In the genomic region with DNA sequence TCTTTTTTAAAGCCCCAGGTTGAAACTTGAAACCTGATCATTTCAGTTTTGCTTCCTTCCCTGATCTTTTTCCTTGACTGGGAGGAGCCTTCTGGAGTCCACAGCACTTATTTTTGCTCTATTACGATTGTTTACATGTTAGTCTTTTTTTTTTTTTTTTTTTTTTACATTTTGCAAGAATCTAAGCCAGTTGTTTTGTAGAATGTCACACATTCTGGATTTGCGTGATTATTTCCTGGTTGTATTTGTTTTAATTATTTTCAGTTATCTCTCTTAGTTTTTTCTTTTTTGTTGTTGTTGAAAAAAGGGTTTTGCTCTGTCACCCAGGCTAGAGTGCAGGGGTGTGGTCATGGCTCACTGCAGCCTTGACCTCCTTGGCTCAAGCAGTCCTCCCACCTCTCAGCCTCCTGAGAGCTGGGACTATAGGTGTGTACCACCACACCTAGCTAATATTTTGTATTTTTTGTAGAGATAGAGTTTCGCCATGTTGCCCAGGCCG, we compare ENCODE assay signal across 20 cellular contexts. TPM values are rescaled to one million over a fixed set of nuclear protein-coding genes. Genes with fewer than 3 reads are reported as not detected.
DNase-seq lines count a peak whose midpoint lies in the region; ATAC-seq, FAIRE-seq and TF ChIP-seq lines count a peak whose summit lies in the region.
"Had no signal": no experiment of that assay in that cellular context is flagged by ENCODE, and none has a peak within 500 bp of the region (broad histone marks: within the 10 kb centered on the region; RNA-seq: fewer than 3 reads in every experiment).

No MANE protein-coding gene starts in this region.

- H3K27ac ChIP-seq in HepG2 (ENCODE audit: extremely low read length, insufficient read depth, low read length) (peak overlapping the region; percentile 43), right lobe of liver (no peak overlapping the region)
- H3K27ac ChIP-seq: esophagus squamous epithelium had no signal

- H3K9me3 Mint-ChIP-seq in dendritic cell treated with granulocyte-macrophage colony-stimulating factor and Interleukin-4, amounts not matched to agents 40 ng/mL and 50 ng/mL, for 4 days: no peaks in the 10 kb centered on the region
- peaks cover 7% of the 10 kb centered on the region for H3K9me3 Mint-ChIP-seq in progenitor cell of endocrine pancreas (ENCODE audit: low read depth)

- H3K4me1 ChIP-seq in HepG2 (ENCODE audit: insufficient read depth, low read length) (peaks cover 53% of the 10 kb centered on the region), right lobe of liver (peaks cover 0 to 47% (median 24%) of the 10 kb centered on the region in 4 donors)

- FAIRE-seq in HepG2 (lab: Jason Lieb, UNC): no peak

- peaks cover 7% of the 10 kb centered on the region for H4K20me1 ChIP-seq in HepG2 (ENCODE audit: insufficient read depth, low read length)

- CTCF ChIA-PET in HepG2 (lab: Yijun Ruan, JAX; ENCODE audit: low intra/inter-chr PET ratio, low total read pairs): no interaction called here

- H3K4me3 ChIP-seq in HepG2 (replicated peaks in 1 of 3; ENCODE audit: insufficient read depth in 1 of 3, low read depth in 2 of 3, low read length in 3 of 3) (no peak overlapping the region), right lobe of liver (no peak overlapping the region)
- H3K4me3 ChIP-seq: esophagus squamous epithelium, HAP-1, MG63 had no signal

- intact Hi-C loops in HepG2 (cut with micrococcal nuclease; ENCODE audit: unreplicated experiment): loop anchor here (2.0 kb wide), 1 partner anchor 41 kb away; no protein-coding TSS in a partner anchor
- intact Hi-C loops in right lobe of liver (cut with DNase I): no loop called here
- intact Hi-C loops in dendritic cell treated with granulocyte-macrophage colony-stimulating factor and Interleukin-4, amounts not matched to agents 40 ng/mL and 50 ng/mL, for 4 days (cut with micrococcal nuclease): no loop called here

- peak overlapping the region; percentile 50 for H3K27ac Mint-ChIP-seq in dendritic cell treated with granulocyte-macrophage colony-stimulating factor and Interleukin-4, amounts not matched to agents 40 ng/mL and 50 ng/mL, for 4 days
- peak overlapping the region; percentile 59 for H3K27ac Mint-ChIP-seq in progenitor cell of endocrine pancreas

- H3K9ac ChIP-seq in HepG2 (ENCODE audit: insufficient read depth, low read depth, low read length): no peak overlapping the region

- TF ChIP-seq CTCF in HepG2 (CRISPR knock-in tag; IDR thresholded peaks at IDR 0.05) (no peak), right lobe of liver (IDR thresholded peaks at IDR 0.05) (no peak), progenitor cell of endocrine pancreas (IDR thresholded peaks at IDR 0.05; ENCODE audit: unreplicated experiment) (no peak)

- TF ChIP-seq EP300 in HepG2 (IDR thresholded peaks at IDR 0.05; ENCODE audit: low read depth in 2 of 2, low read length in 2 of 2) (no peak), HepG2 (CRISPR knock-in tag; IDR thresholded peaks at IDR 0.05; ENCODE audit: borderline replicate concordance) (no peak)

- H3K4me2 ChIP-seq in HepG2 (ENCODE audit: low read depth, low read length): 0 out of 2 replicates have a peak overlapping the region, but pooled peaks have one; percentile 32

- H3K9me3 ChIP-seq in HepG2 (ENCODE audit: low read length) (peaks cover 5% of the 10 kb centered on the region; the same call in 1 of the 2 replicates), right lobe of liver (no peaks in the 10 kb centered on the region)
- H3K9me3 ChIP-seq: esophagus squamous epithelium, HAP-1 had no signal

- ATAC-seq in HepG2: no peak
- ATAC-seq in right lobe of liver: no peak
- ATAC-seq in HG02588 (IDR thresholded peaks at IDR 0.05; ENCODE audit: unreplicated experiment): no peak
- ATAC-seq in GM21737 (IDR thresholded peaks at IDR 0.05; ENCODE audit: unreplicated experiment): no peak

- peaks cover 19% of the 10 kb centered on the region for H3K36me3 Mint-ChIP-seq in dendritic cell treated with granulocyte-macrophage colony-stimulating factor and Interleukin-4, amounts not matched to agents 40 ng/mL and 50 ng/mL, for 4 days (ENCODE audit: low read depth)
- peaks cover 7% of the 10 kb centered on the region for H3K36me3 Mint-ChIP-seq in progenitor cell of endocrine pancreas (ENCODE audit: insufficient read depth)

- H3K27me3 ChIP-seq in HepG2 (ENCODE audit: control insufficient read depth in 1 of 2, insufficient read depth in 2 of 2, low read length in 2 of 2) (no peaks in the 10 kb centered on the region), right lobe of liver (no peaks in the 10 kb centered on the region)
- H3K27me3 ChIP-seq: esophagus squamous epithelium, MG63 had no signal

- DNase-seq in HepG2 (ENCODE audit: low spot score) (no peak), right lobe of liver (no peak), progenitor cell of endocrine pancreas (ENCODE audit: low spot score, unreplicated experiment) (no peak), SK-N-DZ (ENCODE audit: low spot score) (no peak), cerebellar nuclear complex (lab: John Stamatoyannopoulos, UW) (no peak)
- DNase-seq: activated effector memory CD4-positive, alpha-beta T cell treated with anti-CD3 and anti-CD28 coated beads, Interleukin-2, amount 50 U/mL, for 16 hours; anterior cingulate cortex; dermis blood vessel endothelial cell; esophagus squamous epithelium; head of caudate nucleus; kidney glomerular epithelial cell; MG63; NCI-H1694 treated with DMSO at 0.1 percent for 48 hours; NCI-H446; occipital lobe; SHP77 treated with DMSO at 0.1 percent for 48 hours had no signal

- WGBS in HepG2 (ENCODE audit: low lambda C conversion rate): 81% methylated on average over 4 of the region's 4 CpGs
- WGBS in right lobe of liver (ENCODE audit: insufficient coverage, low coverage, low lambda C conversion rate, missing lambda C conversion rate): 85% methylated on average over 4 of the region's 4 CpGs

- no TSS peak for BruUV-seq in HepG2 (replicated peaks; lab: Mats Ljungman, UMichigan)

- POLR2A ChIA-PET in HepG2 (lab: Yijun Ruan, JAX): no interaction called here

- H3K4me1 Mint-ChIP-seq in dendritic cell treated with granulocyte-macrophage colony-stimulating factor and Interleukin-4, amounts not matched to agents 40 ng/mL and 50 ng/mL, for 4 days (ENCODE audit: low read depth): peaks cover 28% of the 10 kb centered on the region
- H3K4me1 Mint-ChIP-seq in progenitor cell of endocrine pancreas (ENCODE audit: low read depth): peaks cover 39% of the 10 kb centered on the region

- in situ Hi-C loops in HepG2 (cut with HindIII; ENCODE audit: extremely low pct_ligation_motif_present, low pct_unique_long_range_greater_than_20kb): no loop called here

- no peak overlapping the region for H2AFZ ChIP-seq in HepG2 (ENCODE audit: low read length)

- H3K79me2 ChIP-seq in HepG2 (ENCODE audit: insufficient read depth, low read length): peaks cover 15% of the 10 kb centered on the region

- H3K36me3 ChIP-seq in HepG2 (replicated peaks in 1 of 2; ENCODE audit: control insufficient read depth in 1 of 2, insufficient read depth in 2 of 2, low read length in 2 of 2) (0 out of 5 replicates have a peak, but pooled peaks cover 0 to 7% of the 10 kb centered on the region in 2 experiments), right lobe of liver (no peaks in the 10 kb centered on the region)
- H3K36me3 ChIP-seq: HAP-1 had no signal

- no peak overlapping the region for H3K4me3 Mint-ChIP-seq in dendritic cell treated with granulocyte-macrophage colony-stimulating factor and Interleukin-4, amounts not matched to agents 40 ng/mL and 50 ng/mL, for 4 days
- no peak overlapping the region for H3K4me3 Mint-ChIP-seq in progenitor cell of endocrine pancreas (ENCODE audit: low read depth)

- no peak for TF ChIP-seq RAD21 in HepG2 (CRISPR knock-in tag; IDR thresholded peaks at IDR 0.05)

- no peaks in the 10 kb centered on the region for H3K27me3 Mint-ChIP-seq in dendritic cell treated with granulocyte-macrophage colony-stimulating factor and Interleukin-4, amounts not matched to agents 40 ng/mL and 50 ng/mL, for 4 days
- no peaks in the 10 kb centered on the region for H3K27me3 Mint-ChIP-seq in progenitor cell of endocrine pancreas

- no peak for TF ChIP-seq POLR2A in HepG2 (IDR thresholded peaks at IDR 0.05; ENCODE audit: insufficient read depth in 1 of 2, low read depth in 2 of 2, low read length in 2 of 2)
- no peak for TF ChIP-seq POLR2A in right lobe of liver (IDR thresholded peaks at IDR 0.05)

TF ChIP-seq in HepG2, 621 proteins besides CTCF, POLR2A, EP300 and RAD21 (continues in another document):
- TF ChIP-seq ZNF263 (CRISPR knock-in tag; IDR thresholded peaks at IDR 0.05) (peak; percentile 64; the same call in 1 of the 2 replicates), ETV5 (CRISPR knock-in tag; IDR thresholded peaks at IDR 0.05; ENCODE audit: borderline replicate concordance) (no peak), ATF1 (CRISPR knock-in tag; IDR thresholded peaks at IDR 0.05) (no peak)

RNA-seq across cellular contexts. Expression of a gene that starts 32.8 kb away (rescaled TPM):
- 142 and 198 TPM in 2 replicates for total RNA-seq in HepG2 (2016; rRNA removed; fragmentation: Illumina TruSeq; extraction: Trizol)
- total RNA-seq in HepG2 (2016; cell fraction: cytosol; rRNA removed; fragmentation: Illumina TruSeq; extraction: Trizol; ENCODE audit: low read depth): 83.0 and 90.3 TPM in 2 replicates
- 140 and 189 TPM in 2 replicates for total RNA-seq in HepG2 (2016; cell fraction: insoluble cytoplasmic fraction; rRNA removed; fragmentation: Illumina TruSeq; extraction: Trizol)
- 195 and 199 TPM in 2 replicates for total RNA-seq in HepG2 (2016; cell fraction: membrane; rRNA removed; fragmentation: Illumina TruSeq; extraction: Trizol)
- total RNA-seq in HepG2 (2016; cell fraction: nucleus; rRNA removed; fragmentation: Illumina TruSeq; extraction: Trizol): 96.3 and 107 TPM in 2 replicates
- polyA plus RNA-seq in HepG2 (2011; rRNA removed): 83.6 and 90.3 TPM in 2 replicates
- polyA plus RNA-seq in HepG2 (2011; cell fraction: cytosol; rRNA removed): 52.4 and 69.4 TPM in 2 replicates
- polyA plus RNA-seq in HepG2 (2011; cell fraction: nucleus; rRNA removed): 49.8 and 58.7 TPM in 2 replicates
- polyA plus RNA-seq in HepG2 (2012): 57.7 and 63.5 TPM in 2 replicates
- 46.8 and 71.1 TPM in 2 replicates for polyA plus RNA-seq in HepG2 (2016; cell fraction: cytosol; fragmentation: Illumina TruSeq; extraction: Trizol; ENCODE audit: low read depth)
- polyA plus RNA-seq in HepG2 (2016; cell fraction: insoluble cytoplasmic fraction; fragmentation: Illumina TruSeq; extraction: Trizol; ENCODE audit: low read depth): 168 and 174 TPM in 2 replicates
- 130 and 144 TPM in 2 replicates for polyA plus RNA-seq in HepG2 (2016; cell fraction: membrane; fragmentation: Illumina TruSeq; extraction: Trizol; ENCODE audit: low read depth)
- 90.8 and 95.0 TPM in 2 replicates for polyA plus RNA-seq in HepG2 (2016; cell fraction: nucleus; fragmentation: Illumina TruSeq; extraction: Trizol; ENCODE audit: insufficient read depth, low read depth)
- 188 and 207 TPM in 2 replicates for polyA minus RNA-seq in HepG2 (2011; rRNA and poly(A)+ RNA removed; ENCODE audit: low replicate concordance)
- 68.2 and 76.9 TPM in 2 replicates for polyA minus RNA-seq in HepG2 (2011; cell fraction: cytosol; rRNA and poly(A)+ RNA removed)
- 202 and 205 TPM in 2 replicates for polyA minus RNA-seq in HepG2 (2011; cell fraction: nucleus; rRNA and poly(A)+ RNA removed)
- total RNA-seq in right lobe of liver: 10 to 100 TPM; 51.7 to 90.5 (median 71.7) TPM
- 133 and 138 TPM in 2 replicates for total RNA-seq in progenitor cell of endocrine pancreas
- 97.1 and 101 TPM in 2 replicates for polyA plus RNA-seq in SK-N-DZ (2014; cell fraction: cytosol; rRNA removed)
- 51.2 and 62.5 TPM in 2 replicates for polyA plus RNA-seq in SK-N-DZ (2014; cell fraction: nucleus; rRNA removed)
